In the genomic region with DNA sequence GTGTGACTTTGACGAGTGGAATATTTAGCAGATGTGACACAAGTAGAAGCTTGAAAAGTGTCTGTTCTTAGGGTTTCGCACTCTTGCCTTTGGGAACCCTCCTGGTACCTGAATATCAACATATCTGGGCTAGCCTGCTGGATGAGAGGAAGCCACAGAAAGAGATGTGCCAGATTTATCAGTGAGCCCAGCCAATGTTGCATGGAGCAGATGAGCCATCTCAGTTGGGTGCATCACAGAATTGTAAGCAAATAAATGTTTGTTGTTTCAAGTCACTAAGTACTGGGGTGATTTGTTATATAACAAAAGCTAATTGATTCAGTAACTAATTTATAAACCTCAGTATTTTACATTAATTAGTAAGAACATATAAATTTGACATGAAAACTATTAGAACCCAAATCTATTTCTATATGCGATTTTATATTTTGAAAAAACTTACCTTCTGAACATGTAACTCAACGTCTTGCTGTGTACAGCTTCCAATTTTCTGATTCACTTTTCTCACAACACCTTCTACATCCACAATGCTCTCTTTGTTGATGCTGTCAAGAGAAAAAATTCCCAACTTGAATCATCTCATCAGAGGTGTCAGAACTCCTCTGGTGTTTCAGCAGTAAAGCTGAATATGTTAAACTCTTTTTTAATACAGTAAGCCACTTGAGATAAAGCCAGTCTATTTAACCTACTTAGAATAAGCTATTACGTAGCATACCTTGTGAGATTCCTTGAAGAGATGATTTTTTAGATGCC, we compare ENCODE assay signal across 26 cellular contexts.
"Had no signal": no experiment of that assay in that cellular context is flagged by ENCODE, and none has a peak within 500 bp of the region (broad histone marks: within the 10 kb centered on the region; RNA-seq: fewer than 3 reads in every experiment).

No MANE protein-coding gene starts in this region.

- H3K27ac ChIP-seq: heart left ventricle, left lung, lower lobe of right lung, ovary, sigmoid colon, uterus had no signal

- H3K9me3 Mint-ChIP-seq: activated naive CD4-positive, alpha-beta T cell treated with anti-CD3 and anti-CD28 coated beads for 36 hours; immature natural killer cell; stimulated activated effector memory CD8-positive, alpha-beta T cell treated with anti-CD3 and anti-CD28 coated beads, Interleukin-12 subunit alpha, Interleukin-12 subunit beta, amount 100 ng/mL, for 72 hours; stimulated activated naive CD8-positive, alpha-beta T cell treated with anti-CD3 and anti-CD28 coated beads, Interleukin-15, Interleukin-2, amounts not matched to agents 100 ng/mL and 50 ng/mL, for 24 hours had no signal

- H3K27me3 Mint-ChIP-seq: activated naive CD8-positive, alpha-beta T cell treated with anti-CD3 and anti-CD28 coated beads, Interleukin-2, amount 10 ng/mL, durations not matched to agents 7 days and 5 days; effector memory CD8-positive, alpha-beta T cell; progenitor cell of endocrine pancreas; stimulated activated naive CD8-positive, alpha-beta T cell treated with anti-CD3 and anti-CD28 coated beads, Interleukin-15, Interleukin-2, amounts not matched to agents 100 ng/mL and 50 ng/mL, for 24 hours; type B pancreatic cell had no signal

- H3K4me3 ChIP-seq: heart left ventricle, left lung, lower lobe of right lung, ovary, sigmoid colon, uterus had no signal

- ATAC-seq: activated T-cell treated with anti-CD3 and anti-CD28 coated beads, Interleukin-2, amount 50 U/mL, for 72 hours; effector memory CD8-positive, alpha-beta T cell; heart left ventricle; left lung; lower lobe of right lung; stimulated activated effector memory CD8-positive, alpha-beta T cell treated with anti-CD3 and anti-CD28 coated beads, Interleukin-12 subunit alpha, Interleukin-12 subunit beta, amount 100 ng/mL, for 72 hours had no signal

- H3K4me1 ChIP-seq: sigmoid colon, uterus had no signal

- DNase-seq: activated CD4-positive, alpha-beta T cell treated with anti-CD3 and anti-CD28 coated beads for 4 hours; activated CD4-positive, alpha-beta T cell treated with anti-CD3 and anti-CD28 coated beads, Interleukin-2, amount 50 U/mL, for 4 hours; activated effector memory CD4-positive, alpha-beta T cell treated with Interleukin-2 at 50 U/mL for 16 hours; activated naive CD4-positive, alpha-beta T cell treated with anti-CD3 and anti-CD28 coated beads for 36 hours; activated naive CD8-positive, alpha-beta T cell treated with anti-CD3 and anti-CD28 coated beads, Interleukin-2, amount 10 ng/mL, durations not matched to agents 7 days and 5 days; activated T-cell treated with anti-CD3 and anti-CD28 coated beads for 4 hours; activated T-cell treated with anti-CD3 and anti-CD28 coated beads, Interleukin-2, amount 50 U/mL, for 72 hours; amygdala; cortex of kidney; effector memory CD8-positive, alpha-beta T cell; heart left ventricle; hypothalamus; immature natural killer cell; left lung; lower lobe of right lung; ovary; retina; sigmoid colon; small intestine; stimulated activated CD4-positive, alpha-beta T cell treated with anti-CD3 and anti-CD28 coated beads, Interleukin-4, amount 100 ng/mL, for 24 hours; uterus had no signal

- H3K27ac Mint-ChIP-seq: activated naive CD4-positive, alpha-beta T cell treated with anti-CD3 and anti-CD28 coated beads for 36 hours; activated naive CD8-positive, alpha-beta T cell treated with anti-CD3 and anti-CD28 coated beads, Interleukin-2, amount 10 ng/mL, durations not matched to agents 7 days and 5 days; activated T-cell treated with anti-CD3 and anti-CD28 coated beads, Interleukin-2, amount 50 U/mL, for 72 hours; effector memory CD8-positive, alpha-beta T cell; nephron; progenitor cell of endocrine pancreas; stimulated activated effector memory CD8-positive, alpha-beta T cell treated with anti-CD3 and anti-CD28 coated beads, Interleukin-12 subunit alpha, Interleukin-12 subunit beta, amount 100 ng/mL, for 72 hours; stimulated activated naive CD8-positive, alpha-beta T cell treated with anti-CD3 and anti-CD28 coated beads, Interleukin-15, Interleukin-2, amounts not matched to agents 100 ng/mL and 50 ng/mL, for 24 hours; type B pancreatic cell had no signal

- H3K36me3 ChIP-seq: ovary, uterus had no signal

- H3K4me1 Mint-ChIP-seq: nephron had no signal

- H3K9me3 ChIP-seq: left lung, lower lobe of right lung, ovary, sigmoid colon, uterus had no signal

- H3K4me3 Mint-ChIP-seq: activated naive CD4-positive, alpha-beta T cell treated with anti-CD3 and anti-CD28 coated beads for 36 hours; activated naive CD8-positive, alpha-beta T cell treated with anti-CD3 and anti-CD28 coated beads, Interleukin-2, amount 10 ng/mL, durations not matched to agents 7 days and 5 days; activated T-cell treated with anti-CD3 and anti-CD28 coated beads, Interleukin-2, amount 50 U/mL, for 72 hours; effector memory CD8-positive, alpha-beta T cell; immature natural killer cell; nephron; stimulated activated effector memory CD8-positive, alpha-beta T cell treated with anti-CD3 and anti-CD28 coated beads, Interleukin-12 subunit alpha, Interleukin-12 subunit beta, amount 100 ng/mL, for 72 hours; stimulated activated naive CD8-positive, alpha-beta T cell treated with anti-CD3 and anti-CD28 coated beads, Interleukin-15, Interleukin-2, amounts not matched to agents 100 ng/mL and 50 ng/mL, for 24 hours; type B pancreatic cell had no signal

- H3K27me3 ChIP-seq: heart left ventricle, left lung, ovary, sigmoid colon, uterus had no signal
